Comparison of ENCODE assay signal across 30 cellular contexts in the genomic region with DNA sequence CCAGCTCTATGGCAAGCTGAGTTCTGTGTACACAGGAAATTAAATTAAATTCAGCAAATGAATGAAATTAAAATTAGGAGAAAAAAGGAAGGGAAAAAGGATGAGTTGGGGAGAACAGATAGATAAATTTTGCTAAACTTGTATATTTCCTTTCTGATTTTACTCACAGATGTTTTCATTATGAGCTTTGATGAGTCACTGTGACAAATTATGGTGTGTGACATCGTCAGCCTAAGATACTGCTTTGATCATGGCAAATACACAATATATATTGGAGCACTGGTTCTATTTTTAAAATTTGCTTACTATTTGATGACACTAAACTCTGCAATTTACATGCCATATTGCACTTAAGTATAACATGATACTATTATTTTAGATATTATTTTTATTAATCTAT.
A peak's percentile ranks its signal among the peaks of the same experiment; 100 is the strongest.
DNase-seq lines count a peak whose midpoint lies in the region; ATAC-seq and TF ChIP-seq lines count a peak whose summit lies in the region.
"Had no signal": no experiment of that assay in that cellular context is flagged by ENCODE, and none has a peak within 500 bp of the region (broad histone marks: within the 10 kb centered on the region; RNA-seq: fewer than 3 reads in every experiment).

No MANE protein-coding gene starts in this region.

- no peaks in the 10 kb centered on the region for H3K4me1 Mint-ChIP-seq in activated CD4-positive, alpha-beta T cell treated with anti-CD3 and anti-CD28 coated beads, Interleukin-2, amount 10 ng/mL, durations not matched to agents 7 days and 5 days
- H3K4me1 Mint-ChIP-seq: activated naive CD4-positive, alpha-beta T cell treated with anti-CD3 and anti-CD28 coated beads, Interleukin-2, amount 10 ng/mL, durations not matched to agents 7 days and 5 days; CD4-positive, alpha-beta memory T cell; H9 had no signal

- H2BK120ac ChIP-seq in IMR-90 (ENCODE audit: low read depth, low read length), result no peak overlapping the region

- H3K23ac ChIP-seq in IMR-90 (ENCODE audit: low read depth, low read length), result no peak overlapping the region

- H3K9me3 ChIP-seq in IMR-90 (ENCODE audit: control insufficient read depth, insufficient read depth, low read length), result no peaks in the 10 kb centered on the region
- H3K9me3 ChIP-seq: breast epithelium, right atrium auricular region, suprapubic skin, upper lobe of right lung had no signal

- H3K27me3 Mint-ChIP-seq in activated CD4-positive, alpha-beta T cell treated with anti-CD3 and anti-CD28 coated beads, Interleukin-2, amount 10 ng/mL, durations not matched to agents 7 days and 5 days, result no peaks in the 10 kb centered on the region
- H3K27me3 Mint-ChIP-seq: activated CD8-positive, alpha-beta T cell treated with anti-CD3 and anti-CD28 coated beads for 36 hours; activated naive CD4-positive, alpha-beta T cell treated with anti-CD3 and anti-CD28 coated beads, Interleukin-2, amount 10 ng/mL, durations not matched to agents 7 days and 5 days; CD4-positive, alpha-beta memory T cell had no signal

- no peak overlapping the region for H3K4me3 ChIP-seq in IMR-90 (ENCODE audit: insufficient read depth, low read depth, low read length)
- H3K4me3 ChIP-seq in astrocyte of the spinal cord (ENCODE audit: low read depth, low read length), result no peak overlapping the region
- H3K4me3 ChIP-seq: breast epithelium, right atrium auricular region, suprapubic skin, upper lobe of right lung had no signal

- in situ Hi-C loops in IMR-90 (cut with MboI; ENCODE audit: low sequenced_read_pairs) (no loop called here), astrocyte of the spinal cord (cut with HindIII; ENCODE audit: low sequenced_read_pairs) (no loop called here)

- CTCF ChIA-PET in IMR-90 (lab: Yijun Ruan, JAX), result no interaction called here
- CTCF ChIA-PET in activated CD4-positive, alpha-beta T cell treated with anti-CD3 and anti-CD28 coated beads, Interleukin-2, amount 10 ng/mL, durations not matched to agents 7 days and 5 days (lab: Charles Lee), result no interaction called here

- no peak overlapping the region for H2BK20ac ChIP-seq in IMR-90 (ENCODE audit: low read depth, low read length)

- no peak overlapping the region for H2AFZ ChIP-seq in IMR-90 (replicated peaks; ENCODE audit: low read length, poor library complexity)

- peak; percentile 26 for DNase-seq in DMS53 (lab: John Stamatoyannopoulos, UW)
- DNase-seq in DMS53 treated with DMSO at 0.1 percent for 48 hours (lab: John Stamatoyannopoulos, UW; ENCODE audit: unreplicated experiment), result no peak
- peak; percentile 51 for DNase-seq in IMR-90
- peak; percentile 12 for DNase-seq in astrocyte of the spinal cord (ENCODE audit: low read depth, low spot score)
- DNase-seq in kidney tubule cell (ENCODE audit: low spot score), result peak; percentile 5
- no peak for DNase-seq in activated CD4-positive, alpha-beta T cell treated with anti-CD3 and anti-CD28 coated beads, Interleukin-2, amount 10 ng/mL, durations not matched to agents 7 days and 5 days
- no peak for DNase-seq in NCI-H128 (lab: John Stamatoyannopoulos, UW; ENCODE audit: unreplicated experiment)
- DNase-seq in NCI-H345 treated with DMSO at 0.1 percent for 48 hours (lab: John Stamatoyannopoulos, UW; ENCODE audit: unreplicated experiment), result no peak
- DNase-seq: activated CD4-positive, alpha-beta T cell treated with anti-CD3 and anti-CD28 coated beads for 1 hour; activated CD8-positive, alpha-beta memory T cell treated with anti-CD3 and anti-CD28 coated beads, Interleukin-2, amount 50 U/mL, for 48 hours; activated CD8-positive, alpha-beta T cell treated with anti-CD3 and anti-CD28 coated beads for 36 hours; activated naive CD4-positive, alpha-beta T cell treated with anti-CD3 and anti-CD28 coated beads, Interleukin-2, amount 10 ng/mL, durations not matched to agents 7 days and 5 days; AML-193; CD4-positive, alpha-beta memory T cell; H9; kidney; NCI-H1417; NCI-H2029; NCI-H524 treated with DMSO at 0.1 percent for 48 hours; posterior cingulate gyrus; Right ventricle myocardium superior; stimulated activated CD4-positive, alpha-beta T cell treated with anti-CD3 and anti-CD28 coated beads, Interleukin-1b, Interleukin-23, amount 100 ng/mL, for 48 hours; stimulated activated naive CD4-positive, alpha-beta T cell treated with Interleukin-2 at 50 U/mL for 16 hours; upper lobe of right lung had no signal

- no peak overlapping the region for H4K91ac ChIP-seq in IMR-90 (ENCODE audit: insufficient read depth, low read depth, low read length)

- no peak overlapping the region for H3K27ac Mint-ChIP-seq in activated CD4-positive, alpha-beta T cell treated with anti-CD3 and anti-CD28 coated beads, Interleukin-2, amount 10 ng/mL, durations not matched to agents 7 days and 5 days
- H3K27ac Mint-ChIP-seq: activated CD8-positive, alpha-beta T cell treated with anti-CD3 and anti-CD28 coated beads for 36 hours; activated naive CD4-positive, alpha-beta T cell treated with anti-CD3 and anti-CD28 coated beads, Interleukin-2, amount 10 ng/mL, durations not matched to agents 7 days and 5 days; activated T-helper 1 cell treated with anti-CD3 and anti-CD28 coated beads, Interleukin-12 subunit alpha, Interleukin-12 subunit beta, Interleukin-2, Interleukin-4 antibody, amounts not matched to agents 30 ng/mL and 10 ng/mL and 1 ng/mL, durations not matched to agents 14 hours and 24 hours and 36 hours; CD4-positive, alpha-beta memory T cell; H9; T-helper 2 cell treated with Interferon-gamma antibody and Interleukin-4, amounts not matched to agents 5 μg/mL and 100 μg/mL, for 36 hours had no signal

- H4K8ac ChIP-seq in IMR-90 (ENCODE audit: low read depth in 2 of 2, low read length in 2 of 2), result no peak overlapping the region

- no peak overlapping the region for H2BK15ac ChIP-seq in IMR-90 (ENCODE audit: low read depth, low read length)

- H3K56ac ChIP-seq in IMR-90 (ENCODE audit: extremely low read depth, insufficient read depth, low read length), result no peak overlapping the region

- no peak for ATAC-seq in IMR-90 (ENCODE audit: low read depth)
- ATAC-seq: activated CD8-positive, alpha-beta T cell treated with anti-CD3 and anti-CD28 coated beads for 36 hours; upper lobe of right lung had no signal

- dilution Hi-C loops in IMR-90 (cut with HindIII; ENCODE audit: low sequenced_read_pairs, unreplicated experiment), result no loop called here

- POLR2A ChIA-PET in IMR-90 (lab: Charles Lee; ENCODE audit: unreplicated experiment), result no interaction called here
- POLR2A ChIA-PET in activated CD4-positive, alpha-beta T cell treated with anti-CD3 and anti-CD28 coated beads, Interleukin-2, amount 10 ng/mL, durations not matched to agents 7 days and 5 days (lab: Charles Lee), result no interaction called here

- no peak for TF ChIP-seq POLR2A in IMR-90 (IDR thresholded peaks at IDR 0.05; ENCODE audit: low read depth, low read length)

- no TSS peak for BruUV-seq in IMR-90 (replicated peaks; lab: Mats Ljungman, UMichigan)

- no peak overlapping the region for H2BK5ac ChIP-seq in IMR-90 (ENCODE audit: low read depth, low read length, poor library complexity, severe bottlenecking)

- no peak overlapping the region for H3K4ac ChIP-seq in IMR-90 (ENCODE audit: low read depth, low read length)

- no peak overlapping the region for H3K9ac ChIP-seq in IMR-90 (ENCODE audit: low read depth, low read length)

- no peak overlapping the region for H4K5ac ChIP-seq in IMR-90 (ENCODE audit: low read depth, low read length)

- no peak overlapping the region for H3K18ac ChIP-seq in IMR-90 (ENCODE audit: low read depth, low read length)

- no peaks in the 10 kb centered on the region for H3K27me3 ChIP-seq in IMR-90 (ENCODE audit: control insufficient read depth, insufficient read depth, low read length)
- H3K27me3 ChIP-seq: breast epithelium, right atrium auricular region, suprapubic skin, upper lobe of right lung had no signal

- TF ChIP-seq CTCF in IMR-90 (conservative IDR thresholded peaks at IDR 0.05; ENCODE audit: low read depth, low read length) (no peak), astrocyte of the spinal cord (IDR thresholded peaks at IDR 0.05; ENCODE audit: low read depth, low read length) (no peak)

- WGBS in IMR-90 (ENCODE audit: extremely low coverage in 2 of 2, insufficient read length in 1 of 2), 2 experiments, result no CpG with 5 or more reads among the region's 1 CpG

- H3K4me1 ChIP-seq in IMR-90 (ENCODE audit: control insufficient read depth, insufficient read depth, low read length), result no peaks in the 10 kb centered on the region
- H3K4me1 ChIP-seq: breast epithelium, suprapubic skin, upper lobe of right lung had no signal

- H2AK9ac ChIP-seq in IMR-90 (replicated peaks; ENCODE audit: low read depth, low read length, poor library complexity), result no peak overlapping the region

- H4K20me1 ChIP-seq in IMR-90 (ENCODE audit: insufficient read depth, low read length), result no peaks in the 10 kb centered on the region

- H3K36me3 Mint-ChIP-seq in activated CD4-positive, alpha-beta T cell treated with anti-CD3 and anti-CD28 coated beads, Interleukin-2, amount 10 ng/mL, durations not matched to agents 7 days and 5 days (ENCODE audit: low read depth), result no peaks in the 10 kb centered on the region
- H3K36me3 Mint-ChIP-seq: activated naive CD4-positive, alpha-beta T cell treated with anti-CD3 and anti-CD28 coated beads, Interleukin-2, amount 10 ng/mL, durations not matched to agents 7 days and 5 days; CD4-positive, alpha-beta memory T cell had no signal

- no peak overlapping the region for H3K27ac ChIP-seq in IMR-90 (ENCODE audit: insufficient read depth, low read length)
- H3K27ac ChIP-seq: 22Rv1, breast epithelium, right atrium auricular region, suprapubic skin, upper lobe of right lung had no signal

- H3K36me3 ChIP-seq in IMR-90 (ENCODE audit: control insufficient read depth, insufficient read depth, low read length), result no peaks in the 10 kb centered on the region
- H3K36me3 ChIP-seq: breast epithelium, right atrium auricular region, suprapubic skin, upper lobe of right lung had no signal

- no peak overlapping the region for H3K14ac ChIP-seq in IMR-90 (replicated peaks; ENCODE audit: low read depth, low read length)

- no peak for TF ChIP-seq RAD21 in IMR-90 (IDR thresholded peaks at IDR 0.05; ENCODE audit: low read length)

- H3K4me2 ChIP-seq in IMR-90 (ENCODE audit: low read depth, low read length), result no peak overlapping the region

- intact Hi-C loops in IMR-90 (cut with micrococcal nuclease), result no loop called here

- H3K9me3 Mint-ChIP-seq in activated CD4-positive, alpha-beta T cell treated with anti-CD3 and anti-CD28 coated beads, Interleukin-2, amount 10 ng/mL, durations not matched to agents 7 days and 5 days, result no peaks in the 10 kb centered on the region
- H3K9me3 Mint-ChIP-seq: activated CD8-positive, alpha-beta T cell treated with anti-CD3 and anti-CD28 coated beads for 36 hours; activated T-helper 1 cell treated with anti-CD3 and anti-CD28 coated beads, Interleukin-12 subunit alpha, Interleukin-12 subunit beta, Interleukin-2, Interleukin-4 antibody, amounts not matched to agents 30 ng/mL and 10 ng/mL and 1 ng/mL, durations not matched to agents 14 hours and 24 hours and 36 hours; H9 had no signal

- no peaks in the 10 kb centered on the region for H3K9me1 ChIP-seq in IMR-90 (ENCODE audit: insufficient read depth, low read length)

- H3K79me1 ChIP-seq in IMR-90 (ENCODE audit: low read depth in 1 of 2, low read length in 2 of 2), result no peaks in the 10 kb centered on the region

- no peak overlapping the region for H3K4me3 Mint-ChIP-seq in activated CD4-positive, alpha-beta T cell treated with anti-CD3 and anti-CD28 coated beads, Interleukin-2, amount 10 ng/mL, durations not matched to agents 7 days and 5 days
- H3K4me3 Mint-ChIP-seq: activated CD8-positive, alpha-beta T cell treated with anti-CD3 and anti-CD28 coated beads for 36 hours; activated naive CD4-positive, alpha-beta T cell treated with anti-CD3 and anti-CD28 coated beads, Interleukin-2, amount 10 ng/mL, durations not matched to agents 7 days and 5 days; activated T-helper 1 cell treated with anti-CD3 and anti-CD28 coated beads, Interleukin-12 subunit alpha, Interleukin-12 subunit beta, Interleukin-2, Interleukin-4 antibody, amounts not matched to agents 30 ng/mL and 10 ng/mL and 1 ng/mL, durations not matched to agents 14 hours and 24 hours and 36 hours; CD4-positive, alpha-beta memory T cell; H9; T-helper 2 cell treated with Interferon-gamma antibody and Interleukin-4, amounts not matched to agents 5 μg/mL and 100 μg/mL, for 36 hours had no signal

- H2AK5ac ChIP-seq in IMR-90 (ENCODE audit: low read depth, low read length), result no peak overlapping the region

Comparison
In these comparisons a context has a peak if more than half of its experiments do, and no peak if none do; other contexts are left out.
1. DNase-seq: peak in DMS53 (single experiment), IMR-90 (single experiment), astrocyte of the spinal cord (single experiment) and kidney tubule cell (single experiment); none in DMS53 treated with DMSO at 0.1 percent for 48 hours (single experiment), activated CD4-positive, alpha-beta T cell treated with anti-CD3 and anti-CD28 coated beads, Interleukin-2, amount 10 ng/mL, durations not matched to agents 7 days and 5 days (single experiment), NCI-H128 (single experiment) and NCI-H345 treated with DMSO at 0.1 percent for 48 hours (single experiment).